In the genomic region with DNA sequence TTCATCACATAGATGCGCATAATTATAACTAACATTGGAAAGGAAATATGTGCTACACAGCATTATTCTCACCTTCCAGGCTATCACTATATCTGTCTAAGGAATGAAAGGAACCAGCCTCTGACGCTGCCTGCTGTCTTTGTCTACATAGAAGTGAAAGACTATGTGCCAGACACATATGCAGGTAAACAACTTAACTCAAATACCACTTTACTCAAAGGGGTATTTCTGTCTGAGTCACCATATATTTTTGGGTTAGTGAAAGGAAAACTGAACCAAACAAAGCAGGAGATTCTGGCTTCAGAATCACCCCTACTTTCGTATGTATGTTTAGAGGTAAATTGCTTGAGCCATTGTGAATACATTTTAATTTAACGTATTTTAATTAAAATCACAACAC, we compare ENCODE assay signal across 15 cellular contexts.
A peak's percentile ranks its signal among the peaks of the same experiment; 100 is the strongest.
DNase-seq lines count a peak whose midpoint lies in the region; ATAC-seq and TF ChIP-seq lines count a peak whose summit lies in the region.
"Had no signal": no experiment of that assay in that cellular context is flagged by ENCODE, and none has a peak within 500 bp of the region (broad histone marks: within the 10 kb centered on the region; RNA-seq: fewer than 3 reads in every experiment).

No MANE protein-coding gene starts in this region.

- H3K4me2 ChIP-seq in GM23338, result no peak overlapping the region

- in situ Hi-C loops in GM13977 (cut with MboI; ENCODE audit: low pct_unique_long_range_greater_than_20kb, low sequenced_read_pairs, unreplicated experiment), result no loop called here

- 0 out of 2 replicates have a peak, but pooled peaks cover 6% of the 10 kb centered on the region for H3K9me2 ChIP-seq in GM23338 (ENCODE audit: insufficient read depth)

- no peak for TF ChIP-seq CTCF in GM13977 (IDR thresholded peaks at IDR 0.05; ENCODE audit: extremely low read depth, insufficient read depth, missing control alignments)
- TF ChIP-seq CTCF in GM23338 (conservative IDR thresholded peaks at IDR 0.05; ENCODE audit: low read depth in 2 of 2), result no peak
- TF ChIP-seq CTCF in glutamatergic neuron (IDR thresholded peaks at IDR 0.05; ENCODE audit: partially characterized antibody, unreplicated experiment), result no peak

- no peaks in the 10 kb centered on the region for H3K36me3 ChIP-seq in GM23338 (ENCODE audit: insufficient read depth)
- H3K36me3 ChIP-seq: cardiac muscle cell had no signal

- H3K36me3 Mint-ChIP-seq in GM23338 (ENCODE audit: low read depth) (no peaks in the 10 kb centered on the region), glutamatergic neuron (ENCODE audit: unreplicated experiment) (peaks cover 14% of the 10 kb centered on the region)
- H3K36me3 Mint-ChIP-seq: activated naive CD4-positive, alpha-beta T cell treated with anti-CD3 and anti-CD28 coated beads, Interleukin-2, amount 50 U/mL, for 72 hours had no signal

- no peak overlapping the region for H3K4me3 ChIP-seq in GM23338
- H3K4me3 ChIP-seq: cardiac muscle cell had no signal

- no peaks in the 10 kb centered on the region for H3F3A ChIP-seq in GM23338 (replicated peaks; ENCODE audit: low read depth)

- no peaks in the 10 kb centered on the region for H4K20me1 ChIP-seq in GM23338 (replicated peaks; ENCODE audit: insufficient read depth)

- H2AFZ ChIP-seq in GM23338, result no peak overlapping the region

- H3K27me3 ChIP-seq in GM23338 (ENCODE audit: insufficient read depth), result no peaks in the 10 kb centered on the region
- H3K27me3 ChIP-seq: cardiac muscle cell had no signal

- H3K4me3 Mint-ChIP-seq in GM23338, result no peak overlapping the region
- H3K4me3 Mint-ChIP-seq in glutamatergic neuron (ENCODE audit: unreplicated experiment), result no peak overlapping the region
- H3K4me3 Mint-ChIP-seq: naive thymus-derived CD4-positive, alpha-beta T cell had no signal

- no peaks in the 10 kb centered on the region for H3K9me3 Mint-ChIP-seq in GM23338
- H3K9me3 Mint-ChIP-seq in glutamatergic neuron (ENCODE audit: unreplicated experiment), result peaks cover 3% of the 10 kb centered on the region
- H3K9me3 Mint-ChIP-seq: naive thymus-derived CD4-positive, alpha-beta T cell had no signal

- no peaks in the 10 kb centered on the region for H3K4me1 ChIP-seq in GM23338 (ENCODE audit: insufficient read depth)

- no peaks in the 10 kb centered on the region for H3K79me2 ChIP-seq in GM23338 (replicated peaks; ENCODE audit: insufficient read depth)

- ATAC-seq in GM19351 (IDR thresholded peaks at IDR 0.05; ENCODE audit: unreplicated experiment) (peak; percentile 78), HG02623 (IDR thresholded peaks at IDR 0.05; ENCODE audit: unreplicated experiment) (peak; percentile 75), HG03354 (IDR thresholded peaks at IDR 0.05; ENCODE audit: poor library complexity, severe bottlenecking, unreplicated experiment) (peak; percentile 81), GM23338 (no peak)
- ATAC-seq: naive thymus-derived CD4-positive, alpha-beta T cell had no signal

- H3K4me1 Mint-ChIP-seq in GM23338 (no peaks in the 10 kb centered on the region), glutamatergic neuron (ENCODE audit: low read depth, unreplicated experiment) (no peaks in the 10 kb centered on the region)
- H3K4me1 Mint-ChIP-seq: naive thymus-derived CD4-positive, alpha-beta T cell had no signal

- no peak overlapping the region for H3K27ac ChIP-seq in GM23338 (ENCODE audit: low read depth)
- H3K27ac ChIP-seq: cardiac muscle cell had no signal

- no peak overlapping the region for H3K27ac Mint-ChIP-seq in GM23338
- H3K27ac Mint-ChIP-seq in glutamatergic neuron (ENCODE audit: unreplicated experiment), result no peak overlapping the region
- H3K27ac Mint-ChIP-seq: activated naive CD4-positive, alpha-beta T cell treated with anti-CD3 and anti-CD28 coated beads, Interleukin-2, amount 50 U/mL, for 72 hours; naive thymus-derived CD4-positive, alpha-beta T cell had no signal

- H3K27me3 Mint-ChIP-seq in GM23338 (ENCODE audit: insufficient read depth, low read depth, poor library complexity) (no peaks in the 10 kb centered on the region), glutamatergic neuron (ENCODE audit: unreplicated experiment) (no peaks in the 10 kb centered on the region)
- H3K27me3 Mint-ChIP-seq: naive thymus-derived CD4-positive, alpha-beta T cell had no signal

- DNase-seq in GM13977 (ENCODE audit: low spot score), result peak; percentile 23
- no peak for DNase-seq in GM23338 (ENCODE audit: low spot score)
- DNase-seq in glutamatergic neuron, result no peak
- no peak for DNase-seq in NCI-H2196 treated with DMSO at 0.1 percent for 48 hours (lab: John Stamatoyannopoulos, UW; ENCODE audit: unreplicated experiment)
- DNase-seq in effector CD4-positive, alpha-beta T cell, result no peak
- DNase-seq: head of caudate nucleus; naive thymus-derived CD4-positive, alpha-beta T cell; NCI-H510A treated with DMSO at 0.1 percent for 48 hours; RPMI8226; T1000 had no signal

TF ChIP-seq in GM23338, 12 proteins besides CTCF, POLR2A, EP300 and RAD21 (continues in another document):
- TF ChIP-seq NANOG (IDR thresholded peaks at IDR 0.05; ENCODE audit: borderline replicate concordance) (no peak), JUNB (IDR thresholded peaks at IDR 0.05; ENCODE audit: unreplicated experiment) (no peak), EZH2 (IDR thresholded peaks at IDR 0.05; ENCODE audit: low read depth, unreplicated experiment) (no peak), STAT1 (IDR thresholded peaks at IDR 0.05; ENCODE audit: unreplicated experiment) (no peak), POLR2AphosphoS5 (IDR thresholded peaks at IDR 0.05; ENCODE audit: low read depth) (no peak), ZNF462 (CRISPR knock-in tag; IDR thresholded peaks at IDR 0.05) (no peak), EZH2phosphoT487 (IDR thresholded peaks at IDR 0.05; ENCODE audit: unreplicated experiment) (no peak), ZNF114 (CRISPR knock-in tag; IDR thresholded peaks at IDR 0.05) (no peak), ZNF331 (CRISPR knock-in tag; IDR thresholded peaks at IDR 0.05; ENCODE audit: low read depth) (no peak)
